In genomic region chr2:197777823-197778407, GRCh38 we compare ENCODE assay signal across 10 cellular contexts. TPM values are rescaled to one million over a fixed set of nuclear protein-coding genes. Genes with fewer than 3 reads are reported as not detected.
DNase-seq lines count a peak whose midpoint lies in the region; FAIRE-seq and TF ChIP-seq lines count a peak whose summit lies in the region.
"Had no signal": no experiment of that assay in that cellular context is flagged by ENCODE, and none has a peak within 500 bp of the region (broad histone marks: within the 10 kb centered on the region; RNA-seq: fewer than 3 reads in every experiment).

No MANE protein-coding gene starts in this region.

- TF ChIP-seq POLR2A in H1 (IDR thresholded peaks at IDR 0.05; ENCODE audit: control extremely low read depth in 1 of 2, low read depth in 2 of 2, low read length in 2 of 2) = no peak

- H2BK120ac ChIP-seq in H1 (replicated peaks; ENCODE audit: low read depth, low read length) = no peak overlapping the region

- intact Hi-C loops in OCI-LY7 (cut with micrococcal nuclease; ENCODE audit: unreplicated experiment) = loop anchor here (1.0 to 10.0 kb wide), 4 partner anchors 71 to 1026 kb away; no protein-coding TSS in a partner anchor

- H3K4me2 ChIP-seq in OCI-LY7 (ENCODE audit: low read length) (no peak overlapping the region), H1 (ENCODE audit: insufficient read depth in 1 of 2, low read depth in 2 of 2, low read length in 2 of 2) (no peak overlapping the region), osteoblast (ENCODE audit: insufficient read depth, low read length) (no peak overlapping the region)

- no peak overlapping the region for H4K91ac ChIP-seq in H1 (replicated peaks; ENCODE audit: insufficient read length, low read length)

- H4K20me1 ChIP-seq in OCI-LY7 (ENCODE audit: insufficient read depth, low read length) (no peaks in the 10 kb centered on the region), H1 (replicated peaks in 1 of 2; ENCODE audit: control insufficient read depth in 1 of 2, insufficient read depth in 2 of 2, low read length in 2 of 2) (no peaks in the 10 kb centered on the region), osteoblast (ENCODE audit: insufficient read depth, low read length) (no peaks in the 10 kb centered on the region)

- TF ChIP-seq RAD21 in H1 (IDR thresholded peaks at IDR 0.05 in 1 of 2, conservative IDR thresholded peaks at IDR 0.05 in 1 of 2; ENCODE audit: low read depth in 2 of 2, low read length in 2 of 2) = peak; percentile 72 to 86

- no peaks in the 10 kb centered on the region for H3K9me3 ChIP-seq in OCI-LY7 (ENCODE audit: low read length)
- no peaks in the 10 kb centered on the region for H3K9me3 ChIP-seq in H1 (ENCODE audit: insufficient read depth in 2 of 2, low read depth in 1 of 2, low read length in 1 of 2)
- H3K9me3 ChIP-seq in osteoblast (ENCODE audit: low read depth, low read length) = no peaks in the 10 kb centered on the region

- H2BK15ac ChIP-seq in H1 (ENCODE audit: low read length) = no peak overlapping the region

- H3K4me1 ChIP-seq in OCI-LY7 (ENCODE audit: insufficient read depth, low read length, poor library complexity, severe bottlenecking) = no peaks in the 10 kb centered on the region
- no peaks in the 10 kb centered on the region for H3K4me1 ChIP-seq in H1 (replicated peaks in 1 of 4; ENCODE audit: control insufficient read depth in 3 of 4, insufficient read depth in 4 of 4, low read length in 3 of 4)
- H3K4me1 ChIP-seq in osteoblast (ENCODE audit: insufficient read depth, low read length) = no peaks in the 10 kb centered on the region

- H3K27ac ChIP-seq in C4-2B (no peak overlapping the region), OCI-LY7 (ENCODE audit: low read depth, low read length, poor library complexity, severe bottlenecking) (no peak overlapping the region), H1 (ENCODE audit: low read depth, low read length) (no peak overlapping the region), osteoblast (ENCODE audit: low read depth, low read length) (no peak overlapping the region)

- H3K23me2 ChIP-seq in H1 (ENCODE audit: low read depth, low read length) = no peaks in the 10 kb centered on the region; the same call in 1 of the 2 replicates

- TF ChIP-seq EP300 in H1 (IDR thresholded peaks at IDR 0.05; ENCODE audit: borderline replicate concordance in 1 of 2, low read depth in 2 of 2, low read length in 2 of 2) = no peak

- no peak overlapping the region for H2BK12ac ChIP-seq in H1 (ENCODE audit: low read depth, low read length)

- H2AK5ac ChIP-seq in H1 (ENCODE audit: low read depth, low read length) = no peak overlapping the region

- no peak overlapping the region for H4K8ac ChIP-seq in H1 (ENCODE audit: extremely low read depth, insufficient read depth, low read length)

- POLR2A ChIA-PET in OCI-LY7 (lab: Charles Lee) = interaction anchor here (0.5 to 1.0 kb wide), 3 partner anchors 15 to 1213 kb away, joined by 4 to 6 read pairs (median 5); no protein-coding TSS in a partner anchor
- POLR2A ChIA-PET in H1 (lab: Charles Lee; ENCODE audit: partially characterized antibody) = no interaction called here

- H3K79me1 ChIP-seq in H1 (ENCODE audit: low read depth, low read length) = no peaks in the 10 kb centered on the region

- H2BK5ac ChIP-seq in H1 (ENCODE audit: low read depth, low read length) = no peak overlapping the region

- no peak overlapping the region for H4K5ac ChIP-seq in H1 (ENCODE audit: insufficient read length, low read depth, low read length)

- DNase-seq in OCI-LY7 (ENCODE audit: low spot score) (peak; percentile 47), H1 (ENCODE audit: low read depth in 1 of 2, low spot score in 2 of 2) (no peak), osteoblast (ENCODE audit: insufficient read length, low spot score, missing footprints) (no peak), cerebellar nuclear complex (lab: John Stamatoyannopoulos, UW) (no peak), T-helper 9 cell (no peak)
- DNase-seq in activated naive CD4-positive, alpha-beta T cell (lab: John Stamatoyannopoulos, UW) = no peak

- BruUV-seq in OCI-LY7 (replicated peaks; lab: Mats Ljungman, UMichigan) = no TSS peak

- no peak overlapping the region for H3K9ac ChIP-seq in H1 (replicated peaks in 1 of 4; ENCODE audit: extremely low read depth in 1 of 4, low read depth in 3 of 4, low read length in 3 of 4)

- H3K79me2 ChIP-seq in OCI-LY7 (ENCODE audit: insufficient read depth, low read depth, low read length) (no peaks in the 10 kb centered on the region), H1 (ENCODE audit: control insufficient read depth in 1 of 2, insufficient read depth in 2 of 2, low read length in 2 of 2) (no peaks in the 10 kb centered on the region), osteoblast (ENCODE audit: insufficient read depth, low read length) (no peaks in the 10 kb centered on the region)

- no peaks in the 10 kb centered on the region for H3K9me2 ChIP-seq in OCI-LY7 (ENCODE audit: insufficient read depth, low read length)

- no peak overlapping the region for H3K14ac ChIP-seq in H1 (ENCODE audit: insufficient read length)

- H3K56ac ChIP-seq in H1 (replicated peaks; ENCODE audit: insufficient read length, low read depth, low read length) = no peak overlapping the region

- H3K4me3 ChIP-seq in OCI-LY7 (ENCODE audit: low read depth, low read length, poor library complexity, severe bottlenecking) (no peak overlapping the region), H1 (ENCODE audit: extremely low read depth in 1 of 4, insufficient read depth in 2 of 4, low read depth in 3 of 4, low read length in 4 of 4) (no peak overlapping the region), osteoblast (ENCODE audit: insufficient read depth, low read length) (no peak overlapping the region)

- no peak overlapping the region for H2AFZ ChIP-seq in OCI-LY7 (ENCODE audit: low read length)
- H2AFZ ChIP-seq in H1 (ENCODE audit: low read length) = no peak overlapping the region
- no peak overlapping the region for H2AFZ ChIP-seq in osteoblast (ENCODE audit: low read length)

- H3K36me3 ChIP-seq in OCI-LY7 (ENCODE audit: insufficient read depth, low read length) (no peaks in the 10 kb centered on the region), H1 (ENCODE audit: control insufficient read depth in 2 of 4, insufficient read depth in 4 of 4, low read length in 3 of 4) (no peaks in the 10 kb centered on the region), osteoblast (ENCODE audit: insufficient read depth, low read length) (no peaks in the 10 kb centered on the region)

- no peak overlapping the region for H3K4ac ChIP-seq in H1 (replicated peaks; ENCODE audit: insufficient read length, low read depth, low read length)

- FAIRE-seq in H1 (lab: Jason Lieb, UNC) = peak; percentile 63

- CTCF ChIA-PET in OCI-LY7 (lab: Charles Lee; ENCODE audit: unreplicated experiment) (interaction anchor here (0.5 kb wide), 1 partner anchor 71 kb away, joined by 3 read pairs; no protein-coding TSS in a partner anchor), H1 (lab: Charles Lee; ENCODE audit: partially characterized antibody) (interaction anchor here (0.6 to 2.5 kb wide), 19 partner anchors 13 to 1431 kb away, joined by 3 to 12 read pairs (median 3); partner anchors contain the start of gene MARS2)

- H2BK20ac ChIP-seq in H1 (ENCODE audit: low read length) = no peak overlapping the region

- WGBS in H1 (ENCODE audit: extremely low coverage in 1 of 2, insufficient coverage in 1 of 2, insufficient read length in 1 of 2, insufficient replicate concordance in 2 of 2, low coverage in 1 of 2, low lambda C conversion rate in 2 of 2, missing lambda C conversion rate in 1 of 2), 2 experiments = 36% methylated on average over 4 of the region's 4 CpGs; no CpG with 5 or more reads in 1 of the 2 experiments

- no peak overlapping the region for H3K23ac ChIP-seq in H1 (ENCODE audit: insufficient read length)

- H3K27me3 ChIP-seq in H1 (replicated peaks in 1 of 4; ENCODE audit: control insufficient read depth in 3 of 4, extremely low read depth in 1 of 4, insufficient read depth in 3 of 4, low read length in 3 of 4) = no peaks in the 10 kb centered on the region
- no peaks in the 10 kb centered on the region for H3K27me3 ChIP-seq in osteoblast (ENCODE audit: insufficient read depth, low read length)

- H3K18ac ChIP-seq in H1 (ENCODE audit: extremely low read depth, low read length) = no peak overlapping the region

- TF ChIP-seq CTCF in C4-2B (conservative IDR thresholded peaks at IDR 0.05) (peak; percentile 78), GM12872 (IDR thresholded peaks at IDR 0.05; ENCODE audit: insufficient read depth, low read depth, low read length) (peak; percentile 36; the same call in 2 of the 3 replicates), OCI-LY7 (conservative IDR thresholded peaks at IDR 0.05; ENCODE audit: low read length) (peak; percentile 98), H1 (IDR thresholded peaks at IDR 0.05; ENCODE audit: control extremely low read depth in 1 of 3, insufficient read depth in 1 of 3, low read depth in 1 of 3, low read length in 3 of 3) (peak in 2 of 3 experiments; percentile 40 to 45; a peak in 2 of 4 replicates), osteoblast (IDR thresholded peaks at IDR 0.05; ENCODE audit: extremely low read depth, low read depth, low read length) (peak; percentile 68)

RNA-seq across cellular contexts. Expression of gene BOLL, which starts 7.2 kb away (rescaled TPM):
- not detected in 2 replicates for total RNA-seq in OCI-LY7 (2014; rRNA removed; shearing (Covaris generic))
- total RNA-seq in OCI-LY7 (2022) (not detected in 2 replicates), osteoblast (not detected in 2 replicates)
- not detected in 2 replicates for total RNA-seq in H1 (2021; fragmentation: NEBNext Ultra II Directional; extraction: Animal tissue kit (Norgen Biotek cat#: 25700))
- 0.03 TPM in 1 of 2 replicates, not detected in the other for polyA plus RNA-seq in H1 (2011; rRNA removed)
- not detected for polyA plus RNA-seq in H1 (2011; cell fraction: cytosol; rRNA removed)
- not detected for polyA plus RNA-seq in H1 (2011; cell fraction: nucleus; rRNA removed)
- 0.33 TPM in 1 of 4 replicates, not detected in the others for polyA plus RNA-seq in H1 (2012, experiment 1 of 2)
- not detected for polyA plus RNA-seq in H1 (2012, experiment 2 of 2)
- polyA plus RNA-seq in H1 (2013, experiment 1 of 2) = not detected
- 0.09 TPM for polyA plus RNA-seq in H1 (2013, experiment 2 of 2)
- polyA minus RNA-seq in H1 (2011; rRNA and poly(A)+ RNA removed) = not detected in 2 replicates
- polyA minus RNA-seq in H1 (2011; cell fraction: cytosol; rRNA and poly(A)+ RNA removed) = not detected
- not detected for polyA minus RNA-seq in H1 (2011; cell fraction: nucleus; rRNA and poly(A)+ RNA removed)
- total RNA-seq: naive thymus-derived CD8-positive, alpha-beta T cell; T-cell had no signal
- polyA plus RNA-seq: naive thymus-derived CD8-positive, alpha-beta T cell had no signal

RNA-seq across cellular contexts. Expression of gene PLCL1, which starts 26.5 kb away (rescaled TPM):
- 0.03 and 0.08 TPM in 2 replicates for total RNA-seq in OCI-LY7 (2014; rRNA removed; shearing (Covaris generic))
- total RNA-seq in OCI-LY7 (2022) (not detected in 2 replicates), osteoblast (3.2 and 4.0 TPM in 2 replicates)
- total RNA-seq in H1 (2021; fragmentation: NEBNext Ultra II Directional; extraction: Animal tissue kit (Norgen Biotek cat#: 25700)) = not detected in 2 replicates
- not detected in 2 replicates for polyA plus RNA-seq in H1 (2011; rRNA removed)
- polyA plus RNA-seq in H1 (2011; cell fraction: cytosol; rRNA removed) = 0.03 TPM
- not detected for polyA plus RNA-seq in H1 (2011; cell fraction: nucleus; rRNA removed)
- 0.18 TPM in 1 of 4 replicates, not detected in the others for polyA plus RNA-seq in H1 (2012, experiment 1 of 2)
- not detected for polyA plus RNA-seq in H1 (2012, experiment 2 of 2)
- polyA plus RNA-seq in H1 (2013, experiment 1 of 2) = under 0.01 TPM
- polyA plus RNA-seq in H1 (2013, experiment 2 of 2) = 0.02 TPM
- 0.06 TPM in 1 of 2 replicates, not detected in the other for polyA minus RNA-seq in H1 (2011; rRNA and poly(A)+ RNA removed)
- not detected for polyA minus RNA-seq in H1 (2011; cell fraction: cytosol; rRNA and poly(A)+ RNA removed)
- 0.30 TPM for polyA minus RNA-seq in H1 (2011; cell fraction: nucleus; rRNA and poly(A)+ RNA removed)

Comparison
In these comparisons a context has a peak if more than half of its experiments do, and no peak if none do; other contexts are left out.
1. CTCF ChIP-seq: peak in every context shown above with its lines; median percentile 98 in OCI-LY7; 78 in C4-2B; 68 in osteoblast; 42 in H1; 36 in GM12872.